Comparison of ENCODE assay signal across 33 cellular contexts in genomic region chr1:235659186-235659771, GRCh38. TPM values are rescaled to one million over a fixed set of nuclear protein-coding genes. Genes with fewer than 3 reads are reported as not detected.
"Had no signal": no experiment of that assay in that cellular context is flagged by ENCODE, and none has a peak within 500 bp of the region (broad histone marks: within the 10 kb centered on the region; RNA-seq: fewer than 3 reads in every experiment).

No MANE protein-coding gene starts in this region.

- H3K4me3 ChIP-seq: esophagus squamous epithelium, gastroesophageal sphincter, heart right ventricle had no signal

- H3K4me3 Mint-ChIP-seq: activated CD4-positive, alpha-beta memory T cell treated with anti-CD3 and anti-CD28 coated beads, Interleukin-2, amount 10 ng/mL, durations not matched to agents 7 days and 5 days; activated CD4-positive, alpha-beta T cell treated with anti-CD3 and anti-CD28 coated beads, Interleukin-2, amount 10 ng/mL, durations not matched to agents 7 days and 5 days; activated naive CD8-positive, alpha-beta T cell; activated T-cell treated with anti-CD3 and anti-CD28 coated beads, Interleukin-2, amount 50 U/mL, for 24 hours; activated T-helper 17 cell treated with anti-CD3 and anti-CD28 coated beads, Interleukin-2, amount 50 U/mL, for 72 hours; effector memory CD8-positive, alpha-beta T cell; T-helper 17 cell; T-helper 2 cell treated with Interferon-gamma antibody and Interleukin-4, amounts not matched to agents 5 μg/mL and 100 μg/mL, for 36 hours had no signal

- ATAC-seq: activated T-helper 17 cell treated with anti-CD3 and anti-CD28 coated beads, Interleukin-2, amount 50 U/mL, for 72 hours; effector memory CD8-positive, alpha-beta T cell; gastroesophageal sphincter; heart right ventricle; T-helper 17 cell had no signal

- DNase-seq: activated CD4-positive, alpha-beta memory T cell treated with anti-CD3 and anti-CD28 coated beads, Interleukin-2, amount 10 ng/mL, durations not matched to agents 7 days and 5 days; activated CD4-positive, alpha-beta T cell treated with anti-CD3 and anti-CD28 coated beads for 1 hour; activated CD4-positive, alpha-beta T cell treated with anti-CD3 and anti-CD28 coated beads for 4 hours; activated CD4-positive, alpha-beta T cell treated with anti-CD3 and anti-CD28 coated beads, Interleukin-2, amount 10 ng/mL, durations not matched to agents 7 days and 5 days; activated CD4-positive, alpha-beta T cell treated with anti-CD3 and anti-CD28 coated beads, Interleukin-2, amount 50 U/mL, for 4 hours; activated CD8-positive, alpha-beta memory T cell treated with anti-CD3 and anti-CD28 coated beads, Interleukin-2, amount 50 U/mL, for 48 hours; activated effector memory CD4-positive, alpha-beta T cell treated with Interleukin-2 at 50 U/mL for 16 hours; activated gamma-delta T cell treated with Interleukin-2 at 50 U/mL for 16 hours; activated naive CD4-positive, alpha-beta T cell treated with anti-CD3 and anti-CD28 coated beads, Interleukin-2, amount 50 U/mL, for 16 hours; activated naive CD4-positive, alpha-beta T cell treated with Interleukin-2 at 50 U/mL for 16 hours; activated T-cell treated with anti-CD3 and anti-CD28 coated beads for 4 hours; activated T-cell treated with anti-CD3 and anti-CD28 coated beads, Interleukin-2, amount 50 U/mL, for 24 hours; amniotic stem cell; anterior cingulate cortex; brain microvascular endothelial cell; caudate nucleus; cortex of kidney; dermis blood vessel endothelial cell; effector CD4-positive, alpha-beta T cell; effector memory CD8-positive, alpha-beta T cell; erythroblast; esophagus squamous epithelium; foreskin melanocyte; heart right ventricle; T-helper 1 cell; T-helper 17 cell; T1000 had no signal

- H3K27ac Mint-ChIP-seq: activated CD4-positive, alpha-beta memory T cell treated with anti-CD3 and anti-CD28 coated beads, Interleukin-2, amount 10 ng/mL, durations not matched to agents 7 days and 5 days; activated CD4-positive, alpha-beta T cell treated with anti-CD3 and anti-CD28 coated beads, Interleukin-2, amount 10 ng/mL, durations not matched to agents 7 days and 5 days; activated naive CD8-positive, alpha-beta T cell; activated T-cell treated with anti-CD3 and anti-CD28 coated beads, Interleukin-2, amount 50 U/mL, for 24 hours; activated T-helper 17 cell treated with anti-CD3 and anti-CD28 coated beads, Interleukin-2, amount 50 U/mL, for 72 hours; effector memory CD8-positive, alpha-beta T cell; T-helper 17 cell; T-helper 2 cell treated with Interferon-gamma antibody and Interleukin-4, amounts not matched to agents 5 μg/mL and 100 μg/mL, for 36 hours had no signal

- H3K27ac ChIP-seq: brain microvascular endothelial cell, esophagus squamous epithelium, gastroesophageal sphincter, heart right ventricle had no signal

- FAIRE-seq: astrocyte, colon had no signal

- H3K9me3 ChIP-seq: esophagus squamous epithelium, heart right ventricle had no signal

- H3K36me3 ChIP-seq: brain microvascular endothelial cell had no signal

- H3K4me1 Mint-ChIP-seq: activated CD4-positive, alpha-beta memory T cell treated with anti-CD3 and anti-CD28 coated beads, Interleukin-2, amount 10 ng/mL, durations not matched to agents 7 days and 5 days; activated CD4-positive, alpha-beta T cell treated with anti-CD3 and anti-CD28 coated beads, Interleukin-2, amount 10 ng/mL, durations not matched to agents 7 days and 5 days; activated T-helper 17 cell treated with anti-CD3 and anti-CD28 coated beads, Interleukin-2, amount 50 U/mL, for 72 hours; T-helper 17 cell had no signal

- H3K9me3 Mint-ChIP-seq: activated CD4-positive, alpha-beta memory T cell treated with anti-CD3 and anti-CD28 coated beads, Interleukin-2, amount 10 ng/mL, durations not matched to agents 7 days and 5 days; activated CD4-positive, alpha-beta T cell treated with anti-CD3 and anti-CD28 coated beads, Interleukin-2, amount 10 ng/mL, durations not matched to agents 7 days and 5 days; activated T-helper 17 cell treated with anti-CD3 and anti-CD28 coated beads, Interleukin-2, amount 50 U/mL, for 72 hours; effector memory CD8-positive, alpha-beta T cell; T-helper 2 cell treated with Interferon-gamma antibody and Interleukin-4, amounts not matched to agents 5 μg/mL and 100 μg/mL, for 36 hours had no signal

- H3K27me3 Mint-ChIP-seq: activated naive CD8-positive, alpha-beta T cell had no signal

- H3K4me1 ChIP-seq: esophagus squamous epithelium, gastroesophageal sphincter, heart right ventricle had no signal

- H3K27me3 ChIP-seq: brain microvascular endothelial cell had no signal

RNA-seq across cellular contexts. Expression of gene GNG4, which starts 9.7 kb away (rescaled TPM):
- total RNA-seq: T-helper 17 cell had no signal
